ENCODE assay signal across 8 cellular contexts in genomic region chr13:113585828-113586355, GRCh38. TPM values are rescaled to one million over a fixed set of nuclear protein-coding genes. Genes with fewer than 3 reads are reported as not detected.
DNase-seq lines count a peak whose midpoint lies in the region; TF ChIP-seq lines count a peak whose summit lies in the region.

No MANE protein-coding gene starts in this region.

- intact Hi-C loops in dendritic cell treated with granulocyte-macrophage colony-stimulating factor and Interleukin-4, amounts not matched to agents 40 ng/mL and 50 ng/mL, for 4 days (cut with micrococcal nuclease), result no loop called here

- peaks cover 0 to 15% (median 8%) of the 10 kb centered on the region in 3 donors for H3K36me3 Mint-ChIP-seq in CD8-positive, alpha-beta memory T cell
- H3K36me3 Mint-ChIP-seq in dendritic cell treated with granulocyte-macrophage colony-stimulating factor and Interleukin-4, amounts not matched to agents 40 ng/mL and 50 ng/mL, for 4 days (ENCODE audit: low read depth), result peaks cover 29% of the 10 kb centered on the region
- H3K36me3 Mint-ChIP-seq in nephron progenitor cell (ENCODE audit: low read depth), result peaks cover 42% of the 10 kb centered on the region

- H3K4me3 Mint-ChIP-seq in CD8-positive, alpha-beta memory T cell, result peak overlapping the region; percentile 79 to 94 (median 90)
- H3K4me3 Mint-ChIP-seq in dendritic cell treated with granulocyte-macrophage colony-stimulating factor and Interleukin-4, amounts not matched to agents 40 ng/mL and 50 ng/mL, for 4 days, result peak overlapping the region; percentile 59
- peak overlapping the region; percentile 95 for H3K4me3 Mint-ChIP-seq in nephron progenitor cell

- H3K27ac ChIP-seq in CD8-positive, alpha-beta memory T cell (ENCODE audit: low read depth, low read length), result no peak overlapping the region

- no peaks in the 10 kb centered on the region for H3K9me3 Mint-ChIP-seq in CD8-positive, alpha-beta memory T cell
- H3K9me3 Mint-ChIP-seq in dendritic cell treated with granulocyte-macrophage colony-stimulating factor and Interleukin-4, amounts not matched to agents 40 ng/mL and 50 ng/mL, for 4 days, result no peaks in the 10 kb centered on the region
- peaks cover 4% of the 10 kb centered on the region for H3K9me3 Mint-ChIP-seq in nephron progenitor cell

- H3K9me3 ChIP-seq in CD8-positive, alpha-beta memory T cell (ENCODE audit: low read length), result no peaks in the 10 kb centered on the region

- no peaks in the 10 kb centered on the region for H3K27me3 ChIP-seq in CD8-positive, alpha-beta memory T cell (ENCODE audit: insufficient read depth, low read length, poor library complexity, severe bottlenecking)

- no peaks in the 10 kb centered on the region for H3K36me3 ChIP-seq in CD8-positive, alpha-beta memory T cell (ENCODE audit: insufficient read depth, low read length)

- peaks cover 33 to 41% (median 37%) of the 10 kb centered on the region in 3 donors for H3K4me1 Mint-ChIP-seq in CD8-positive, alpha-beta memory T cell
- H3K4me1 Mint-ChIP-seq in dendritic cell treated with granulocyte-macrophage colony-stimulating factor and Interleukin-4, amounts not matched to agents 40 ng/mL and 50 ng/mL, for 4 days (ENCODE audit: low read depth), result peaks cover 25% of the 10 kb centered on the region
- peaks cover 26% of the 10 kb centered on the region for H3K4me1 Mint-ChIP-seq in nephron progenitor cell

- POLR2A ChIA-PET in CD8-positive, alpha-beta memory T cell (lab: Charles Lee), result no interaction called here
- POLR2A ChIA-PET in HEK293T (lab: Yijun Ruan, JAX), result no interaction called here

- CTCF ChIA-PET in CD8-positive, alpha-beta memory T cell (lab: Charles Lee), result interaction anchor here (0.7 kb wide), 1 partner anchor 78 kb away, joined by 4 read pairs; no protein-coding TSS in a partner anchor
- CTCF ChIA-PET in HEK293T (lab: Yijun Ruan, JAX), result no interaction called here

- peak in 1 of 5 donors; percentile 30 for DNase-seq in CD8-positive, alpha-beta memory T cell
- DNase-seq in NCI-H69 (lab: John Stamatoyannopoulos, UW) (peak; percentile 29), nephron progenitor cell (no peak), HEK293T (ENCODE audit: extremely low spot score) (no peak), NCI-H2081 treated with DMSO at 0.1 percent for 48 hours (lab: John Stamatoyannopoulos, UW) (no peak), occipital lobe (lab: John Stamatoyannopoulos, UW) (no peak), NCI-H146 (lab: John Stamatoyannopoulos, UW) (no peak)

- no peak for TF ChIP-seq CTCF in nephron progenitor cell (IDR thresholded peaks at IDR 0.05)

- peaks cover 0 to 6% of the 10 kb centered on the region in 2 donors for H3K27me3 Mint-ChIP-seq in CD8-positive, alpha-beta memory T cell
- H3K27me3 Mint-ChIP-seq in dendritic cell treated with granulocyte-macrophage colony-stimulating factor and Interleukin-4, amounts not matched to agents 40 ng/mL and 50 ng/mL, for 4 days, result no peaks in the 10 kb centered on the region
- no peaks in the 10 kb centered on the region for H3K27me3 Mint-ChIP-seq in nephron progenitor cell (ENCODE audit: low read depth, poor library complexity)

- peak overlapping the region in 5 of 8 donors; percentile 70 to 93 (median 80) for H3K27ac Mint-ChIP-seq in CD8-positive, alpha-beta memory T cell
- H3K27ac Mint-ChIP-seq in dendritic cell treated with granulocyte-macrophage colony-stimulating factor and Interleukin-4, amounts not matched to agents 40 ng/mL and 50 ng/mL, for 4 days, result no peak overlapping the region
- peak overlapping the region; percentile 66 for H3K27ac Mint-ChIP-seq in nephron progenitor cell

- H3K4me3 ChIP-seq in CD8-positive, alpha-beta memory T cell (ENCODE audit: low read length), result peak overlapping the region; percentile 1

- H3K4me1 ChIP-seq in CD8-positive, alpha-beta memory T cell (ENCODE audit: insufficient read depth, low read length), result peaks cover 32% of the 10 kb centered on the region

TF ChIP-seq in HEK293T, 16 proteins besides CTCF, POLR2A, EP300 and RAD21:
- no peak for TF ChIP-seq L3MBTL2 (conservative IDR thresholded peaks at IDR 0.05)

RNA-seq across cellular contexts. Expression of gene TFDP1, which starts 1.3 kb away (rescaled TPM):
- 100 to 1,000 TPM; 176 to 184 TPM for total RNA-seq in CD8-positive, alpha-beta memory T cell
- 59.6 TPM for polyA plus RNA-seq in CD8-positive, alpha-beta memory T cell
- 28.9 TPM for total RNA-seq in occipital lobe
